In genomic region chr6:88165087-88165876, GRCh38 we compare ENCODE assay signal across 8 cellular contexts. TPM values are rescaled to one million over a fixed set of nuclear protein-coding genes. Genes with fewer than 3 reads are reported as not detected.
DNase-seq lines count a peak whose midpoint lies in the region; ATAC-seq, FAIRE-seq and TF ChIP-seq lines count a peak whose summit lies in the region.

No MANE protein-coding gene starts in this region.

- FAIRE-seq in H54 (lab: Jason Lieb, UNC) = no peak

- DNase-seq in activated CD8-positive, alpha-beta memory T cell treated with anti-CD3 and anti-CD28 coated beads, Interleukin-2, amount 10 ng/mL, durations not matched to agents 7 days and 5 days = no peak
- no peak for DNase-seq in activated CD8-positive, alpha-beta memory T cell treated with anti-CD3 and anti-CD28 coated beads for 24 hours
- DNase-seq in NCI-H69 (lab: John Stamatoyannopoulos, UW) (peak; percentile 82), epithelial cell of esophagus (ENCODE audit: low read depth) (no peak), prostate gland (ENCODE audit: low spot score) (no peak), H54 (ENCODE audit: insufficient read length, low spot score) (no peak), kidney glomerular epithelial cell (lab: John Stamatoyannopoulos, UW) (no peak)

- no peak overlapping the region for H3K27ac Mint-ChIP-seq in activated CD8-positive, alpha-beta memory T cell treated with anti-CD3 and anti-CD28 coated beads, Interleukin-2, amount 10 ng/mL, durations not matched to agents 7 days and 5 days

- H3K36me3 Mint-ChIP-seq in activated CD8-positive, alpha-beta memory T cell treated with anti-CD3 and anti-CD28 coated beads, Interleukin-2, amount 10 ng/mL, durations not matched to agents 7 days and 5 days = peaks cover 1% of the 10 kb centered on the region

- peak overlapping the region; percentile 20 for H3K4me3 ChIP-seq in epithelial cell of esophagus (ENCODE audit: low read length)
- H3K4me3 ChIP-seq in prostate gland = peak overlapping the region; percentile 28 to 33

- no peak for TF ChIP-seq POLR2A in prostate gland (IDR thresholded peaks at IDR 0.05)
- TF ChIP-seq POLR2A in H54 (IDR thresholded peaks at IDR 0.05; ENCODE audit: low read depth, low read length) = no peak

- no peaks in the 10 kb centered on the region for H3K4me1 ChIP-seq in prostate gland (replicated peaks)

- no peaks in the 10 kb centered on the region for H3K36me3 ChIP-seq in prostate gland

- ATAC-seq in activated CD8-positive, alpha-beta memory T cell treated with anti-CD3 and anti-CD28 coated beads, Interleukin-2, amount 10 ng/mL, durations not matched to agents 7 days and 5 days = no peak
- ATAC-seq in HG03025 (IDR thresholded peaks at IDR 0.05; ENCODE audit: low FRiP score, unreplicated experiment) = no peak

- peaks cover 12% of the 10 kb centered on the region for H3K4me1 Mint-ChIP-seq in activated CD8-positive, alpha-beta memory T cell treated with anti-CD3 and anti-CD28 coated beads, Interleukin-2, amount 10 ng/mL, durations not matched to agents 7 days and 5 days

- peak overlapping the region; percentile 14 for H3K4me3 Mint-ChIP-seq in activated CD8-positive, alpha-beta memory T cell treated with anti-CD3 and anti-CD28 coated beads, Interleukin-2, amount 10 ng/mL, durations not matched to agents 7 days and 5 days

- H3K9me3 ChIP-seq in prostate gland = no peaks in the 10 kb centered on the region

- TF ChIP-seq CTCF in epithelial cell of esophagus (IDR thresholded peaks at IDR 0.05; ENCODE audit: insufficient read depth, low read depth, low read length, missing control alignments) (no peak), prostate gland (IDR thresholded peaks at IDR 0.05) (no peak)

- H3K9me3 Mint-ChIP-seq in activated CD8-positive, alpha-beta memory T cell treated with anti-CD3 and anti-CD28 coated beads, Interleukin-2, amount 10 ng/mL, durations not matched to agents 7 days and 5 days (ENCODE audit: low read depth) = no peaks in the 10 kb centered on the region

- H3K27me3 ChIP-seq in prostate gland (replicated peaks; ENCODE audit: insufficient read depth) = peaks cover 5% of the 10 kb centered on the region

- H3K27me3 Mint-ChIP-seq in activated CD8-positive, alpha-beta memory T cell treated with anti-CD3 and anti-CD28 coated beads, Interleukin-2, amount 10 ng/mL, durations not matched to agents 7 days and 5 days = peaks cover 75% of the 10 kb centered on the region

- no peak overlapping the region for H3K27ac ChIP-seq in prostate gland

- intact Hi-C loops in prostate gland (cut with DNase I) = no loop called here

- 4% methylated on average over 20 of the region's 20 CpGs for WGBS in prostate gland

- CTCF ChIA-PET in activated CD8-positive, alpha-beta memory T cell treated with anti-CD3 and anti-CD28 coated beads, Interleukin-2, amount 10 ng/mL, durations not matched to agents 7 days and 5 days (lab: Charles Lee) = no interaction called here

RNA-seq across cellular contexts. Expression of gene CNR1, which starts 0.9 kb away (rescaled TPM):
- total RNA-seq in activated CD8-positive, alpha-beta memory T cell treated with anti-CD3 and anti-CD28 coated beads, Interleukin-2, amount 10 ng/mL, durations not matched to agents 7 days and 5 days = not detected
- 10 to 100 TPM in 1 of 2 donors, 1 to 10 TPM in 1; 6.1 to 14.2 TPM for total RNA-seq in prostate gland

Comparison
In these comparisons a context has a peak if more than half of its experiments do, and no peak if none do; other contexts are left out.
1. RNA of gene CNR1, which starts 0.9 kb away (total RNA-seq): 6.1 to 14.2 TPM in prostate gland; not detected in activated CD8-positive, alpha-beta memory T cell treated with anti-CD3 and anti-CD28 coated beads, Interleukin-2, amount 10 ng/mL, durations not matched to agents 7 days and 5 days; every median in the first group is over 4 times any median in the second.